Comparison of ENCODE assay signal across 9 cellular contexts in the genomic region with DNA sequence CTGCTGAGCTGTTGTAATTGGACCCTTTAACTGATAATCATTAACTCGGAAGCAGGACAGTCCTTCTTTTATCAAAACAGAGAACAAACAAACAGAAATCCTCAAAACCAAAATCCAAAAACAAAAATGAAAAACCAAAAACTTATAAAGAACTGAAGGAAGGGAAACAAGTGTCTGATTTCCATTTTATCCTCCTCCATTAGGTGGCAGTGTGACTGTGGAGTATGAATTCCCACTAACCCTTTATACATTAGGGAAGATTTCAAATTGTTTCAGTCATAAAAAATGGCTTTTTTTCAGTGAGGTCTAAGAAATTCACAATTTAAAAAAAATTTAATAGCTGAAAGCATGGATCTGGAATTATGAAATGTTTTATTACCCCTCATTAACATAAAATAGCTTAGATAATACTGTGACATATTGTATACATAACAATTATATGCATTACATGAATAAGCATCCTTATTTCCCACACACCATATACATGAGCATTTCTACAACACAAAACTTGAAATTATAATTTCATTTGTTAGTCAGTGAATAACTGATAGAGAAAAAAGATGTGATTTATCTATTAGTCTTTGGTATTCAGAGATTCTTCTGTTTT.
DNase-seq lines count a peak whose midpoint lies in the region; ATAC-seq and FAIRE-seq lines count a peak whose summit lies in the region.
"Had no signal": no experiment of that assay in that cellular context is flagged by ENCODE, and none has a peak within 500 bp of the region (broad histone marks: within the 10 kb centered on the region; RNA-seq: fewer than 3 reads in every experiment).

No MANE protein-coding gene starts in this region.

- peak; percentile 0 for DNase-seq in HS-5 (ENCODE audit: low read depth)
- DNase-seq in SW480 (ENCODE audit: low spot score): peak; percentile 29
- DNase-seq in left colon: no peak
- no peak for DNase-seq in activated T-cell treated with anti-CD3 and anti-CD28 coated beads, Interleukin-2, amount 50 U/mL, for 1 hour
- no peak for DNase-seq in activated CD4-positive, alpha-beta T cell treated with anti-CD3 and anti-CD28 coated beads, Interleukin-2, amount 10 ng/mL, durations not matched to agents 24 days and 14 days

- peak; percentile 70 for ATAC-seq in GM18508 (IDR thresholded peaks at IDR 0.05; ENCODE audit: insufficient read depth, unreplicated experiment)
- peak; percentile 46 for ATAC-seq in left colon
- ATAC-seq in HG02763 (IDR thresholded peaks at IDR 0.05; ENCODE audit: unreplicated experiment): no peak

- H3K27ac Mint-ChIP-seq in activated CD4-positive, alpha-beta T cell treated with anti-CD3 and anti-CD28 coated beads, Interleukin-2, amount 10 ng/mL, durations not matched to agents 24 days and 14 days: no peak overlapping the region
- H3K27ac Mint-ChIP-seq: stimulated activated naive CD8-positive, alpha-beta T cell treated with anti-CD3 and anti-CD28 coated beads, Interleukin-15, Interleukin-2, amounts not matched to agents 100 ng/mL and 50 ng/mL, for 24 hours had no signal

- H3K36me3 Mint-ChIP-seq in activated CD4-positive, alpha-beta T cell treated with anti-CD3 and anti-CD28 coated beads, Interleukin-2, amount 10 ng/mL, durations not matched to agents 24 days and 14 days (ENCODE audit: low read depth): no peaks in the 10 kb centered on the region

- H3K27me3 Mint-ChIP-seq in activated CD4-positive, alpha-beta T cell treated with anti-CD3 and anti-CD28 coated beads, Interleukin-2, amount 10 ng/mL, durations not matched to agents 24 days and 14 days: no peaks in the 10 kb centered on the region
- H3K27me3 Mint-ChIP-seq: stimulated activated naive CD8-positive, alpha-beta T cell treated with anti-CD3 and anti-CD28 coated beads, Interleukin-15, Interleukin-2, amounts not matched to agents 100 ng/mL and 50 ng/mL, for 24 hours had no signal

- intact Hi-C loops in left colon (cut with DNase I, micrococcal nuclease): no loop called here
- intact Hi-C loops in activated CD4-positive, alpha-beta T cell treated with anti-CD3 and anti-CD28 coated beads, Interleukin-2, amount 10 ng/mL, durations not matched to agents 24 days and 14 days (cut with micrococcal nuclease): no loop called here

- H3K4me3 Mint-ChIP-seq in activated CD4-positive, alpha-beta T cell treated with anti-CD3 and anti-CD28 coated beads, Interleukin-2, amount 10 ng/mL, durations not matched to agents 24 days and 14 days: no peak overlapping the region
- H3K4me3 Mint-ChIP-seq: stimulated activated naive CD8-positive, alpha-beta T cell treated with anti-CD3 and anti-CD28 coated beads, Interleukin-15, Interleukin-2, amounts not matched to agents 100 ng/mL and 50 ng/mL, for 24 hours had no signal

- no peaks in the 10 kb centered on the region for H3K9me3 Mint-ChIP-seq in activated CD4-positive, alpha-beta T cell treated with anti-CD3 and anti-CD28 coated beads, Interleukin-2, amount 10 ng/mL, durations not matched to agents 24 days and 14 days

- peak; percentile 96 for FAIRE-seq in A204.1 (lab: Jason Lieb, UNC)

- H3K4me1 Mint-ChIP-seq in activated CD4-positive, alpha-beta T cell treated with anti-CD3 and anti-CD28 coated beads, Interleukin-2, amount 10 ng/mL, durations not matched to agents 24 days and 14 days: no peaks in the 10 kb centered on the region

Comparison
In these comparisons a context has a peak if more than half of its experiments do, and no peak if none do; other contexts are left out.
1. DNase-seq: peak in HS-5 (single experiment) and SW480 (single experiment); none in left colon (0 of 2), activated T-cell treated with anti-CD3 and anti-CD28 coated beads, Interleukin-2, amount 50 U/mL, for 1 hour (single experiment) and activated CD4-positive, alpha-beta T cell treated with anti-CD3 and anti-CD28 coated beads, Interleukin-2, amount 10 ng/mL, durations not matched to agents 24 days and 14 days (single experiment).